ENCODE assay signal across 8 cellular contexts in genomic region chr10:119872860-119873671, GRCh38. TPM values are rescaled to one million over a fixed set of nuclear protein-coding genes. Genes with fewer than 3 reads are reported as not detected.
A peak's percentile ranks its signal among the peaks of the same experiment; 100 is the strongest.
DNase-seq lines count a peak whose midpoint lies in the region; ATAC-seq and TF ChIP-seq lines count a peak whose summit lies in the region.

No MANE protein-coding gene starts in this region.

- DNase-seq in AG10803 (ENCODE audit: low read depth) (peak; percentile 80), NCI-H460 (ENCODE audit: extremely low read depth, low read depth) (peak; percentile 81), coronary artery (ENCODE audit: low spot score) (peak; percentile 89), left lung (peak; percentile 92 to 98)
- DNase-seq in activated CD4-positive, alpha-beta T cell treated with anti-CD3 and anti-CD28 coated beads for 48 hours: peak; percentile 92
- DNase-seq in stimulated activated CD4-positive, alpha-beta T cell treated with anti-CD3 and anti-CD28 coated beads, Interleukin-2, amount 100 ng/mL, for 4 hours (ENCODE audit: low read depth): peak; percentile 84

- peak; percentile 91 for ATAC-seq in GM19025 (IDR thresholded peaks at IDR 0.05; ENCODE audit: low read depth, unreplicated experiment)
- ATAC-seq in HG03196 (IDR thresholded peaks at IDR 0.05; ENCODE audit: unreplicated experiment): peak; percentile 91
- ATAC-seq in left lung: peak; percentile 97

- no peaks in the 10 kb centered on the region for H3K9me3 ChIP-seq in left lung

- peaks cover 13 to 47% of the 10 kb centered on the region in 2 donors for H3K4me1 ChIP-seq in left lung

- H3K4me3 ChIP-seq in AG10803 (ENCODE audit: low read length) (peak overlapping the region; percentile 74), coronary artery (peak overlapping the region; percentile 98), left lung (peak overlapping the region; percentile 68 to 95)

- TF ChIP-seq CTCF in AG10803 (conservative IDR thresholded peaks at IDR 0.05; ENCODE audit: low read length): 0 out of 2 replicates have a peak, but pooled peaks have one; percentile 1
- TF ChIP-seq CTCF in coronary artery (IDR thresholded peaks at IDR 0.05): no peak
- TF ChIP-seq CTCF in left lung (IDR thresholded peaks at IDR 0.05): no peak

- no peaks in the 10 kb centered on the region for H3K36me3 ChIP-seq in left lung

- intact Hi-C loops in left lung (cut with DNase I): no loop called here

- peak overlapping the region; percentile 77 to 91 for H3K27ac ChIP-seq in coronary artery
- H3K27ac ChIP-seq in left lung: peak overlapping the region; percentile 92 to 96

- no peaks in the 10 kb centered on the region for H3K27me3 ChIP-seq in left lung

RNA-seq across cellular contexts. Expression of gene MCMBP, which starts 0.4 kb away (rescaled TPM):
- 87.8 and 89.8 TPM in 2 replicates for total RNA-seq in NCI-H460 (2014; rRNA removed; shearing (Covaris generic))
- polyA plus RNA-seq in NCI-H460 (2014; cell fraction: nucleus; rRNA removed): 93.5 and 106 TPM in 2 replicates
- 10 to 100 TPM; 40.6 to 65.8 TPM for total RNA-seq in left lung

RNA-seq across cellular contexts. Expression of gene SEC23IP, which starts 19.5 kb away (rescaled TPM):
- total RNA-seq in NCI-H460 (2014; rRNA removed; shearing (Covaris generic)): 34.9 and 41.3 TPM in 2 replicates
- 9.3 and 22.5 TPM in 2 replicates for polyA plus RNA-seq in NCI-H460 (2014; cell fraction: nucleus; rRNA removed)
- 10 to 100 TPM; 61.4 to 63.4 TPM for total RNA-seq in left lung

Comparison
In these comparisons a context has a peak if more than half of its experiments do, and no peak if none do; other contexts are left out.
1. Peak in every context shown above with its lines: DNase-seq, ATAC-seq, H3K4me3 ChIP-seq and H3K27ac ChIP-seq.